Comparison of ENCODE assay signal across 18 cellular contexts in the genomic region with DNA sequence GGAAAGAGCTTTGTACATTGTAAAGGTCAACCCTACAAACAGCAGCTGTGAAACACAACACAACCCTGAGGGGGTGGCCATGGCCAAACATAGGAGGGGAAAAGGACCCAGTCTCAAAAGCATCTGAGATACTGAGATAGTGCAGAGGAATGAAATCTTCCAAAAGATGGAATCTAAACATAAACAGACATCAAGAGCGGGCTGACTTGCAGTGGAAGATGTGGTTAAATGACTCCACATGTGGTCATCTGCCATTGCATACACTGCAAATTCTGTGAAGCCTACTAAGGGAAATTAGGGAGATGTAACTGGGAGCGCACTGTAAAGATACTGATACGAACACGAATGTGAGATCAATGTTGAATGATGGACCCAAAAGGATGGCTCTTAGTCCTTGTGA. TPM values are rescaled to one million over a fixed set of nuclear protein-coding genes. Genes with fewer than 3 reads are reported as not detected.
"Had no signal": no experiment of that assay in that cellular context is flagged by ENCODE, and none has a peak within 500 bp of the region (broad histone marks: within the 10 kb centered on the region; RNA-seq: fewer than 3 reads in every experiment).

No MANE protein-coding gene starts in this region.

- DNase-seq: activated CD4-positive, alpha-beta T cell treated with anti-CD3 and anti-CD28 coated beads for 1 hour; activated CD4-positive, alpha-beta T cell treated with anti-CD3 and anti-CD28 coated beads, Interleukin-2, amount 50 U/mL, for 1 hour; activated gamma-delta T cell treated with Interleukin-2 at 50 U/mL for 16 hours; activated T-cell treated with anti-CD3 and anti-CD28 coated beads, Interleukin-2, amount 50 U/mL, for 1 hour; effector CD4-positive, alpha-beta T cell; heart right ventricle; kidney glomerular epithelial cell; left lung; naive thymus-derived CD4-positive, alpha-beta T cell; retina; stimulated activated CD4-positive, alpha-beta T cell treated with anti-CD3 and anti-CD28 coated beads, Interleukin-12 subunit alpha, Interleukin-12 subunit beta, amount 100 ng/mL, for 4 hours; stimulated activated CD4-positive, alpha-beta T cell treated with anti-CD3 and anti-CD28 coated beads, Interleukin-4, amount 100 ng/mL, for 4 hours; stimulated activated naive CD8-positive, alpha-beta T cell treated with anti-CD3 and anti-CD28 coated beads, Interleukin-15, Interleukin-2, amounts not matched to agents 100 U/mL and 50 U/mL, for 24 hours; T-cell; WERI-Rb-1 had no signal

- H3K9me3 ChIP-seq: ascending aorta, left lung had no signal

- H3K27ac ChIP-seq: ascending aorta, heart right ventricle, left lung, WERI-Rb-1 had no signal

- H3K4me1 ChIP-seq: ascending aorta, heart right ventricle, left lung had no signal

- H3K4me3 ChIP-seq: ascending aorta, heart right ventricle, left lung, lung had no signal

- H3K27me3 ChIP-seq: ascending aorta, heart right ventricle, left lung had no signal

- ATAC-seq: activated naive CD4-positive, alpha-beta T cell treated with anti-CD3 and anti-CD28 coated beads, Interleukin-2, amount 50 U/mL, for 72 hours; heart right ventricle; left lung; naive thymus-derived CD4-positive, alpha-beta T cell; stimulated activated naive CD8-positive, alpha-beta T cell treated with anti-CD3 and anti-CD28 coated beads, Interleukin-15, Interleukin-2, amounts not matched to agents 100 U/mL and 50 U/mL, for 24 hours; T-cell had no signal

- H3K36me3 ChIP-seq: ascending aorta, heart right ventricle, left lung, WERI-Rb-1 had no signal

RNA-seq across cellular contexts. Expression of a gene that starts 22.0 kb away (rescaled TPM):
- total RNA-seq: activated naive CD4-positive, alpha-beta T cell treated with anti-CD3 and anti-CD28 coated beads, Interleukin-2, amount 50 U/mL, for 72 hours; naive thymus-derived CD4-positive, alpha-beta T cell had no signal
- polyA plus RNA-seq: naive thymus-derived CD4-positive, alpha-beta T cell had no signal
